In genomic region chr4:53688186-53688790, GRCh38 we compare ENCODE assay signal across 8 cellular contexts.
A peak's percentile ranks its signal among the peaks of the same experiment; 100 is the strongest.
DNase-seq lines count a peak whose midpoint lies in the region; ATAC-seq and TF ChIP-seq lines count a peak whose summit lies in the region.

No MANE protein-coding gene starts in this region.

- peak overlapping the region; percentile 87 for H3K27ac Mint-ChIP-seq in activated naive CD8-positive, alpha-beta T cell treated with anti-CD3 and anti-CD28 coated beads, Interleukin-2, amount 50 U/mL, for 24 hours

- peaks cover 3% of the 10 kb centered on the region for H3K9me3 Mint-ChIP-seq in activated naive CD8-positive, alpha-beta T cell treated with anti-CD3 and anti-CD28 coated beads, Interleukin-2, amount 50 U/mL, for 24 hours

- POLR2A ChIA-PET in GM10248 (lab: Yijun Ruan, JAX), result interaction anchor here (0.5 kb wide), 1 partner anchor 19 kb away, joined by 3 read pairs; no protein-coding TSS in a partner anchor

- H3K4me1 ChIP-seq in osteoblast (ENCODE audit: insufficient read depth, low read length), result peaks cover 27% of the 10 kb centered on the region

- no peaks in the 10 kb centered on the region for H3K27me3 ChIP-seq in osteoblast (ENCODE audit: insufficient read depth, low read length)

- no peaks in the 10 kb centered on the region for H3K79me2 ChIP-seq in osteoblast (ENCODE audit: insufficient read depth, low read length)

- peak overlapping the region; percentile 64 for H3K4me3 Mint-ChIP-seq in activated naive CD8-positive, alpha-beta T cell treated with anti-CD3 and anti-CD28 coated beads, Interleukin-2, amount 50 U/mL, for 24 hours

- no peaks in the 10 kb centered on the region for H3K36me3 ChIP-seq in osteoblast (ENCODE audit: insufficient read depth, low read length)

- H3K4me3 ChIP-seq in osteoblast (ENCODE audit: insufficient read depth, low read length), result no peak overlapping the region

- no peak for TF ChIP-seq CTCF in GM10248 (IDR thresholded peaks at IDR 0.05; ENCODE audit: control extremely low read depth, extremely low read depth, low read depth, missing control alignments)
- TF ChIP-seq CTCF in osteoblast (IDR thresholded peaks at IDR 0.05; ENCODE audit: extremely low read depth, low read depth, low read length), result no peak

- H4K20me1 ChIP-seq in osteoblast (ENCODE audit: insufficient read depth, low read length), result no peaks in the 10 kb centered on the region

- H3K36me3 Mint-ChIP-seq in activated naive CD8-positive, alpha-beta T cell treated with anti-CD3 and anti-CD28 coated beads, Interleukin-2, amount 50 U/mL, for 24 hours (ENCODE audit: low read depth), result no peaks in the 10 kb centered on the region

- ATAC-seq in GM21390 (IDR thresholded peaks at IDR 0.05; ENCODE audit: unreplicated experiment), result peak; percentile 88
- peak; percentile 93 for ATAC-seq in HG03575 (IDR thresholded peaks at IDR 0.05; ENCODE audit: extremely low read depth, insufficient number of reproducible peaks, low FRiP score, unreplicated experiment)
- ATAC-seq in activated naive CD8-positive, alpha-beta T cell treated with anti-CD3 and anti-CD28 coated beads, Interleukin-2, amount 50 U/mL, for 24 hours, result peak; percentile 97
- no peak for ATAC-seq in GM21526 (IDR thresholded peaks at IDR 0.05; ENCODE audit: low FRiP score, unreplicated experiment)

- H3K4me1 Mint-ChIP-seq in activated naive CD8-positive, alpha-beta T cell treated with anti-CD3 and anti-CD28 coated beads, Interleukin-2, amount 50 U/mL, for 24 hours, result peaks cover 21% of the 10 kb centered on the region

- no peaks in the 10 kb centered on the region for H3K9me3 ChIP-seq in osteoblast (ENCODE audit: low read depth, low read length)

- H2AFZ ChIP-seq in osteoblast (ENCODE audit: low read length), result no peak overlapping the region

- H3K27ac ChIP-seq in osteoblast (ENCODE audit: low read depth, low read length), result peak overlapping the region; percentile 82

- CTCF ChIA-PET in GM10248 (lab: Yijun Ruan, JAX), result interaction anchor here (1.0 to 5.4 kb wide), 4 partner anchors 10 to 18 kb away, joined by 3 to 32 read pairs (median 8); no protein-coding TSS in a partner anchor

- peak overlapping the region; percentile 44 for H3K4me2 ChIP-seq in osteoblast (ENCODE audit: insufficient read depth, low read length)

- DNase-seq in GM10248 (ENCODE audit: extremely low spot score) (peak; percentile 26), osteoblast (ENCODE audit: insufficient read length, low spot score, missing footprints) (peak; percentile 85), NCI-H2029 treated with DMSO at 0.1 percent for 48 hours (lab: John Stamatoyannopoulos, UW) (no peak), cerebellar nuclear complex (lab: John Stamatoyannopoulos, UW) (no peak)
- DNase-seq in activated naive CD8-positive, alpha-beta T cell treated with anti-CD3 and anti-CD28 coated beads, Interleukin-2, amount 50 U/mL, for 24 hours, result peak; percentile 55

- peaks cover 66% of the 10 kb centered on the region for H3K27me3 Mint-ChIP-seq in activated naive CD8-positive, alpha-beta T cell treated with anti-CD3 and anti-CD28 coated beads, Interleukin-2, amount 50 U/mL, for 24 hours

Comparison
In these comparisons a context has a peak if more than half of its experiments do, and no peak if none do; other contexts are left out.
1. DNase-seq: peak in GM10248 (single experiment), activated naive CD8-positive, alpha-beta T cell treated with anti-CD3 and anti-CD28 coated beads, Interleukin-2, amount 50 U/mL, for 24 hours (single experiment) and osteoblast (single experiment); none in NCI-H2029 treated with DMSO at 0.1 percent for 48 hours (single experiment) and cerebellar nuclear complex (0 of 2).